9 cellular contexts compared by ENCODE assay signal in genomic region chrX:107775000-107775733, GRCh38. TPM values are rescaled to one million over a fixed set of nuclear protein-coding genes. Genes with fewer than 3 reads are reported as not detected.
A peak's percentile ranks its signal among the peaks of the same experiment; 100 is the strongest.
DNase-seq lines count a peak whose midpoint lies in the region; ATAC-seq and TF ChIP-seq lines count a peak whose summit lies in the region.
"Had no signal": no experiment of that assay in that cellular context is flagged by ENCODE, and none has a peak within 500 bp of the region (broad histone marks: within the 10 kb centered on the region; RNA-seq: fewer than 3 reads in every experiment).

No MANE protein-coding gene starts in this region.

- peak overlapping the region; percentile 84 for H2AFZ ChIP-seq in IMR-90 (replicated peaks; ENCODE audit: low read length, poor library complexity)

- no peak overlapping the region for H2BK5ac ChIP-seq in IMR-90 (ENCODE audit: low read depth, low read length, poor library complexity, severe bottlenecking)

- DNase-seq in activated T-cell treated with anti-CD3 and anti-CD28 coated beads for 48 hours (ENCODE audit: low read depth) (peak; percentile 1), activated T-cell treated with anti-CD3 and anti-CD28 coated beads for 4 hours (no peak), IMR-90 (no peak), cardiac fibroblast (ENCODE audit: low read depth in 2 of 2) (no peak), middle frontal gyrus (ENCODE audit: extremely low spot score, low spot score) (no peak), hippocampal formation (lab: John Stamatoyannopoulos, UW) (no peak)

- no peak overlapping the region for H3K18ac ChIP-seq in IMR-90 (ENCODE audit: low read depth, low read length)

- TF ChIP-seq CTCF in IMR-90 (conservative IDR thresholded peaks at IDR 0.05; ENCODE audit: low read depth, low read length) (no peak), cardiac fibroblast (IDR thresholded peaks at IDR 0.05; ENCODE audit: low read depth, low read length) (no peak)

- no peaks in the 10 kb centered on the region for H3K4me1 ChIP-seq in IMR-90 (ENCODE audit: control insufficient read depth, insufficient read depth, low read length)
- peaks cover 18% of the 10 kb centered on the region for H3K4me1 ChIP-seq in mononuclear cell (ENCODE audit: insufficient read depth, low read length)

- no peak overlapping the region for H2BK120ac ChIP-seq in IMR-90 (ENCODE audit: low read depth, low read length)

- TF ChIP-seq POLR2A in IMR-90 (IDR thresholded peaks at IDR 0.05; ENCODE audit: low read depth, low read length): no peak

- H3K9me3 ChIP-seq in IMR-90 (ENCODE audit: control insufficient read depth, insufficient read depth, low read length) (no peaks in the 10 kb centered on the region), mononuclear cell (ENCODE audit: low read depth, low read length) (no peaks in the 10 kb centered on the region)

- ATAC-seq in IMR-90 (ENCODE audit: low read depth) (no peak; the same call in 1 of the 2 replicates), GM18519 (IDR thresholded peaks at IDR 0.05; ENCODE audit: low FRiP score, unreplicated experiment) (no peak)

- in situ Hi-C loops in IMR-90 (cut with MboI; ENCODE audit: low sequenced_read_pairs): loop anchor here (5.0 kb wide), 1 partner anchor 118 kb away; no protein-coding TSS in a partner anchor

- H3K14ac ChIP-seq in IMR-90 (replicated peaks; ENCODE audit: low read depth, low read length): no peak overlapping the region

- H3K27me3 ChIP-seq in IMR-90 (ENCODE audit: control insufficient read depth, insufficient read depth, low read length) (peaks cover 37% of the 10 kb centered on the region), mononuclear cell (ENCODE audit: insufficient read depth, low read length) (peaks cover 4% of the 10 kb centered on the region)

- H3K4me2 ChIP-seq in IMR-90 (ENCODE audit: low read depth, low read length): peak overlapping the region; percentile 68

- intact Hi-C loops in IMR-90 (cut with micrococcal nuclease): loop anchor here (5.0 kb wide), 2 partner anchors 98 to 883 kb away; no protein-coding TSS in a partner anchor

- peak overlapping the region; percentile 43 for H3K4me3 ChIP-seq in IMR-90 (ENCODE audit: insufficient read depth, low read depth, low read length)
- H3K4me3 ChIP-seq in cardiac fibroblast (replicated peaks in 1 of 2; ENCODE audit: low read depth in 2 of 2, low read length in 2 of 2): peak overlapping the region; percentile 53 to 56
- peak overlapping the region; percentile 39 for H3K4me3 ChIP-seq in mononuclear cell (ENCODE audit: low read length)

- no peak overlapping the region for H2BK15ac ChIP-seq in IMR-90 (ENCODE audit: low read depth, low read length)

- H4K5ac ChIP-seq in IMR-90 (ENCODE audit: low read depth, low read length): no peak overlapping the region

- CTCF ChIA-PET in IMR-90 (lab: Yijun Ruan, JAX): interaction anchor here (0.8 to 1.1 kb wide), 2 partner anchors 9 to 121 kb away, joined by 3 read pairs; no protein-coding TSS in a partner anchor

- 39% methylated on average over 16 of the region's 40 CpGs; no CpG with 5 or more reads in 1 of the 2 experiments for WGBS in IMR-90 (ENCODE audit: extremely low coverage in 2 of 2, insufficient read length in 1 of 2), 2 experiments

- no peaks in the 10 kb centered on the region for H4K20me1 ChIP-seq in IMR-90 (ENCODE audit: insufficient read depth, low read length)

- H4K8ac ChIP-seq in IMR-90 (ENCODE audit: low read depth in 2 of 2, low read length in 2 of 2): no peak overlapping the region

- TF ChIP-seq RAD21 in IMR-90 (IDR thresholded peaks at IDR 0.05; ENCODE audit: low read length): no peak

- H3K27ac ChIP-seq in IMR-90 (ENCODE audit: insufficient read depth, low read length): no peak overlapping the region

- H2AK9ac ChIP-seq in IMR-90 (replicated peaks; ENCODE audit: low read depth, low read length, poor library complexity): no peak overlapping the region

- H3K23ac ChIP-seq in IMR-90 (ENCODE audit: low read depth, low read length): no peak overlapping the region

- no peak overlapping the region for H3K56ac ChIP-seq in IMR-90 (ENCODE audit: extremely low read depth, insufficient read depth, low read length)

- H2BK20ac ChIP-seq in IMR-90 (ENCODE audit: low read depth, low read length): no peak overlapping the region

- H3K4ac ChIP-seq in IMR-90 (ENCODE audit: low read depth, low read length): no peak overlapping the region

- dilution Hi-C loops in IMR-90 (cut with HindIII; ENCODE audit: low sequenced_read_pairs, unreplicated experiment): no loop called here

- BruUV-seq in IMR-90 (replicated peaks; lab: Mats Ljungman, UMichigan): no TSS peak

- POLR2A ChIA-PET in IMR-90 (lab: Charles Lee; ENCODE audit: unreplicated experiment): no interaction called here

- no peak overlapping the region for H3K9ac ChIP-seq in IMR-90 (ENCODE audit: low read depth, low read length)

- H3K36me3 ChIP-seq in IMR-90 (ENCODE audit: control insufficient read depth, insufficient read depth, low read length): no peaks in the 10 kb centered on the region

- no peaks in the 10 kb centered on the region for H3K79me1 ChIP-seq in IMR-90 (ENCODE audit: low read depth in 1 of 2, low read length in 2 of 2)

- H4K91ac ChIP-seq in IMR-90 (ENCODE audit: insufficient read depth, low read depth, low read length): no peak overlapping the region

- no peaks in the 10 kb centered on the region for H3K9me1 ChIP-seq in IMR-90 (ENCODE audit: insufficient read depth, low read length)

- no peak overlapping the region for H2AK5ac ChIP-seq in IMR-90 (ENCODE audit: low read depth, low read length)

TF ChIP-seq in IMR-90, 13 proteins besides CTCF, POLR2A, EP300 and RAD21:
- no peak for TF ChIP-seq RCOR1 (IDR thresholded peaks at IDR 0.05; ENCODE audit: insufficient replicate concordance, low read length)
- TF ChIP-seq, protein P1, sequence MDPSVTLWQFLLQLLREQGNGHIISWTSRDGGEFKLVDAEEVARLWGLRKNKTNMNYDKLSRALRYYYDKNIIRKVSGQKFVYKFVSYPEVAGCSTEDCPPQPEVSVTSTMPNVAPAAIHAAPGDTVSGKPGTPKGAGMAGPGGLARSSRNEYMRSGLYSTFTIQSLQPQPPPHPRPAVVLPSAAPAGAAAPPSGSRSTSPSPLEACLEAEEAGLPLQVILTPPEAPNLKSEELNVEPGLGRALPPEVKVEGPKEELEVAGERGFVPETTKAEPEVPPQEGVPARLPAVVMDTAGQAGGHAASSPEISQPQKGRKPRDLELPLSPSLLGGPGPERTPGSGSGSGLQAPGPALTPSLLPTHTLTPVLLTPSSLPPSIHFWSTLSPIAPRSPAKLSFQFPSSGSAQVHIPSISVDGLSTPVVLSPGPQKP (IDR thresholded peaks at IDR 0.05; ENCODE audit: borderline replicate concordance, low read depth, low read length): no peak
- TF ChIP-seq CEBPB (IDR thresholded peaks at IDR 0.05; ENCODE audit: low read depth, low read length): no peak
- TF ChIP-seq MAFK (IDR thresholded peaks at IDR 0.05; ENCODE audit: low read depth, low read length): no peak
- no peak for TF ChIP-seq RFX5 (IDR thresholded peaks at IDR 0.05; ENCODE audit: low read depth, low read length)
- no peak for TF ChIP-seq MAZ (IDR thresholded peaks at IDR 0.05; ENCODE audit: borderline replicate concordance, low read depth, low read length)

RNA-seq across cellular contexts. Expression of gene TSC22D3, which starts 0.4 kb away (rescaled TPM):
- total RNA-seq in IMR-90 (2012; rRNA removed): 9.9 and 13.1 TPM in 2 replicates
- 14.0 and 14.5 TPM in 2 replicates for polyA plus RNA-seq in IMR-90 (2012; rRNA removed)
- 9.6 and 12.3 TPM in 2 replicates for polyA plus RNA-seq in IMR-90 (2012; cell fraction: cytosol; rRNA removed)
- polyA plus RNA-seq in IMR-90 (2012; cell fraction: nucleus; rRNA removed; ENCODE audit: low replicate concordance): 42.4 and 69.0 TPM in 2 replicates
- 1,104 TPM for total RNA-seq in mononuclear cell

RNA-seq across cellular contexts. Expression of gene NCBP2L, which starts 2.4 kb away (rescaled TPM):
- total RNA-seq in IMR-90 (2012; rRNA removed) (not detected in 2 replicates), mononuclear cell (0.21 TPM)
- polyA plus RNA-seq in IMR-90 (2012; rRNA removed): not detected in 2 replicates
- not detected in 2 replicates for polyA plus RNA-seq in IMR-90 (2012; cell fraction: cytosol; rRNA removed)
- not detected in 2 replicates for polyA plus RNA-seq in IMR-90 (2012; cell fraction: nucleus; rRNA removed; ENCODE audit: low replicate concordance)
- total RNA-seq: Daoy had no signal

RNA-seq across cellular contexts. Expression of gene MID2, which starts 50.5 kb away (rescaled TPM):
- total RNA-seq in IMR-90 (2012; rRNA removed) (3.3 and 4.7 TPM in 2 replicates), mononuclear cell (17.6 TPM)
- polyA plus RNA-seq in IMR-90 (2012; rRNA removed): 0.90 and 1.1 TPM in 2 replicates
- polyA plus RNA-seq in IMR-90 (2012; cell fraction: cytosol; rRNA removed): 0.17 and 0.51 TPM in 2 replicates
- 1.2 and 1.6 TPM in 2 replicates for polyA plus RNA-seq in IMR-90 (2012; cell fraction: nucleus; rRNA removed; ENCODE audit: low replicate concordance)

Comparison
In these comparisons a context has a peak if more than half of its experiments do, and no peak if none do; other contexts are left out.
1. RNA of gene TSC22D3, which starts 0.4 kb away (total RNA-seq): 1,104 TPM in mononuclear cell (single experiment); 9.9 to 13.1 TPM in IMR-90; every median in the first group is over 10 times any median in the second.
2. Peak in every context shown above with its lines, with median percentiles within 50 percentile points of each other: H3K4me3 ChIP-seq.